24 cellular contexts compared by ENCODE assay signal in genomic region chr5:152092580-152092979, GRCh38.
DNase-seq lines count a peak whose midpoint lies in the region; ATAC-seq, FAIRE-seq and TF ChIP-seq lines count a peak whose summit lies in the region.
"Had no signal": no experiment of that assay in that cellular context is flagged by ENCODE, and none has a peak within 500 bp of the region (broad histone marks: within the 10 kb centered on the region; RNA-seq: fewer than 3 reads in every experiment).

No MANE protein-coding gene starts in this region.

- no peaks in the 10 kb centered on the region for H4K20me1 ChIP-seq in astrocyte (ENCODE audit: insufficient read depth, low read length)

- no peaks in the 10 kb centered on the region for H3K9me3 Mint-ChIP-seq in astrocyte (ENCODE audit: unreplicated experiment)
- H3K9me3 Mint-ChIP-seq: activated CD4-positive, alpha-beta memory T cell treated with anti-CD3 and anti-CD28 coated beads for 36 hours; activated naive CD4-positive, alpha-beta T cell treated with anti-CD3 and anti-CD28 coated beads, Interleukin-2, amount 50 U/mL, for 72 hours; CD4-positive, CD25-positive, alpha-beta regulatory T cell had no signal

- H3K36me3 Mint-ChIP-seq in astrocyte (ENCODE audit: low read depth, unreplicated experiment) = no peaks in the 10 kb centered on the region
- H3K36me3 Mint-ChIP-seq: activated CD4-positive, alpha-beta memory T cell treated with anti-CD3 and anti-CD28 coated beads for 36 hours; activated naive CD4-positive, alpha-beta T cell treated with anti-CD3 and anti-CD28 coated beads, Interleukin-2, amount 50 U/mL, for 72 hours; CD4-positive, CD25-positive, alpha-beta regulatory T cell had no signal

- H3K27me3 ChIP-seq in astrocyte (ENCODE audit: insufficient read depth, low read length) (no peaks in the 10 kb centered on the region), left lung (no peaks in the 10 kb centered on the region), right lobe of liver (no peaks in the 10 kb centered on the region)
- H3K27me3 ChIP-seq: body of pancreas, neutrophil, tibial artery had no signal

- H3K9me3 ChIP-seq in astrocyte (ENCODE audit: insufficient read depth, low read depth, low read length) = no peaks in the 10 kb centered on the region
- no peaks in the 10 kb centered on the region for H3K9me3 ChIP-seq in left lung
- no peaks in the 10 kb centered on the region for H3K9me3 ChIP-seq in right lobe of liver
- H3K9me3 ChIP-seq: body of pancreas, neutrophil, tibial artery had no signal

- peaks cover 3% of the 10 kb centered on the region for H3K27me3 Mint-ChIP-seq in astrocyte (ENCODE audit: low read depth, unreplicated experiment)
- H3K27me3 Mint-ChIP-seq: activated CD4-positive, alpha-beta memory T cell treated with anti-CD3 and anti-CD28 coated beads for 36 hours; CD4-positive, CD25-positive, alpha-beta regulatory T cell had no signal

- 83% methylated on average over 1 of the region's 1 CpG for WGBS in right lobe of liver (ENCODE audit: insufficient coverage, low coverage, low lambda C conversion rate, missing lambda C conversion rate)

- DNase-seq in Daoy (ENCODE audit: low read depth) (peak; percentile 24), astrocyte (ENCODE audit: low read depth) (no peak), left lung (no peak), NCI-H187 treated with DMSO at 0.1 percent for 48 hours (lab: John Stamatoyannopoulos, UW) (no peak), right lobe of liver (no peak), SIG-M5 treated with dmso at 0.1 percent for 504 hours (lab: John Stamatoyannopoulos, UW; ENCODE audit: unreplicated experiment) (no peak)
- DNase-seq: activated CD4-positive, alpha-beta memory T cell treated with anti-CD3 and anti-CD28 coated beads for 36 hours; body of pancreas; CD4-positive, CD25-positive, alpha-beta regulatory T cell; DMS 273 treated with DMSO at 0.1 percent for 48 hours; dorsolateral prefrontal cortex; NCI-H146; NCI-H2171 treated with DMSO at 0.1 percent for 48 hours; NCI-H69; PC-9; retina; stimulated activated naive CD4-positive, alpha-beta T cell; T-helper 2 cell; tibial artery; WERI-Rb-1 had no signal

- H3K36me3 ChIP-seq in astrocyte (ENCODE audit: insufficient read depth, low read length) (no peaks in the 10 kb centered on the region), left lung (no peaks in the 10 kb centered on the region), right lobe of liver (no peaks in the 10 kb centered on the region)
- H3K36me3 ChIP-seq: neutrophil, tibial artery, WERI-Rb-1 had no signal

- H2AFZ ChIP-seq in astrocyte (ENCODE audit: low read depth, low read length) = no peak overlapping the region
- H2AFZ ChIP-seq: PC-9 had no signal

- H3K4me1 Mint-ChIP-seq in astrocyte (ENCODE audit: low read depth, unreplicated experiment) = peaks cover 16% of the 10 kb centered on the region

- H3K27ac Mint-ChIP-seq in astrocyte (ENCODE audit: unreplicated experiment) = peak overlapping the region; percentile 44
- H3K27ac Mint-ChIP-seq: activated CD4-positive, alpha-beta memory T cell treated with anti-CD3 and anti-CD28 coated beads for 36 hours; activated naive CD4-positive, alpha-beta T cell treated with anti-CD3 and anti-CD28 coated beads, Interleukin-2, amount 50 U/mL, for 72 hours had no signal

- intact Hi-C loops in left lung (cut with DNase I) = no loop called here
- intact Hi-C loops in right lobe of liver (cut with DNase I) = no loop called here

- H3K27ac ChIP-seq in astrocyte (ENCODE audit: low read depth, low read length) (no peak overlapping the region), left lung (no peak overlapping the region), right lobe of liver (no peak overlapping the region)
- H3K27ac ChIP-seq: body of pancreas, dorsolateral prefrontal cortex, neutrophil, PC-9, tibial artery, WERI-Rb-1 had no signal

- H3K4me3 ChIP-seq in astrocyte (ENCODE audit: insufficient read depth, low read depth, low read length) (no peak overlapping the region), left lung (no peak overlapping the region), right lobe of liver (no peak overlapping the region)
- H3K4me3 ChIP-seq: body of pancreas, dorsolateral prefrontal cortex, PC-9, tibial artery had no signal

- FAIRE-seq in astrocyte (lab: Jason Lieb, UNC) = no peak

- H3K4me2 ChIP-seq in astrocyte (ENCODE audit: low read length) = no peak overlapping the region
- H3K4me2 ChIP-seq: PC-9 had no signal

- no peak overlapping the region for H3K9ac ChIP-seq in astrocyte (ENCODE audit: low read length)

- TF ChIP-seq CTCF in astrocyte (IDR thresholded peaks at IDR 0.05; ENCODE audit: insufficient read depth, low read depth, low read length) (no peak), left lung (IDR thresholded peaks at IDR 0.05) (no peak), right lobe of liver (IDR thresholded peaks at IDR 0.05) (no peak)

- ATAC-seq in HG02759 (IDR thresholded peaks at IDR 0.05; ENCODE audit: unreplicated experiment) = peak; percentile 45
- peak; percentile 69 for ATAC-seq in left lung
- no peak for ATAC-seq in GM21447 (IDR thresholded peaks at IDR 0.05; ENCODE audit: unreplicated experiment)
- ATAC-seq in right lobe of liver = no peak
- ATAC-seq: activated naive CD4-positive, alpha-beta T cell treated with anti-CD3 and anti-CD28 coated beads, Interleukin-2, amount 50 U/mL, for 72 hours; body of pancreas had no signal

- no peaks in the 10 kb centered on the region for H3K79me2 ChIP-seq in astrocyte (ENCODE audit: insufficient read depth, low read length)

- H3K4me1 ChIP-seq in astrocyte (ENCODE audit: insufficient read depth, low read length) (no peaks in the 10 kb centered on the region), left lung (no peaks in the 10 kb centered on the region), right lobe of liver (no peaks in the 10 kb centered on the region)
- H3K4me1 ChIP-seq: body of pancreas, tibial artery had no signal

- TF ChIP-seq POLR2A in right lobe of liver (IDR thresholded peaks at IDR 0.05) = no peak

- no peak overlapping the region for H3K4me3 Mint-ChIP-seq in astrocyte (ENCODE audit: unreplicated experiment)
- H3K4me3 Mint-ChIP-seq: activated CD4-positive, alpha-beta memory T cell treated with anti-CD3 and anti-CD28 coated beads for 36 hours; CD4-positive, CD25-positive, alpha-beta regulatory T cell had no signal

Comparison
In these comparisons a context has a peak if more than half of its experiments do, and no peak if none do; other contexts are left out.
1. ATAC-seq: peak in HG02759 (single experiment) and left lung (single experiment); none in GM21447 (single experiment) and right lobe of liver (0 of 4).